ENCODE assay signal across 35 cellular contexts in genomic region chr2:235983016-235983415, GRCh38.
"Had no signal": no experiment of that assay in that cellular context is flagged by ENCODE, and none has a peak within 500 bp of the region (broad histone marks: within the 10 kb centered on the region; RNA-seq: fewer than 3 reads in every experiment).

No MANE protein-coding gene starts in this region.

- H3K27ac Mint-ChIP-seq: activated B cell treated with CpG ODN at 0.5 μM for 24 hours; activated CD4-positive, alpha-beta memory T cell treated with anti-CD3 and anti-CD28 coated beads for 36 hours; activated CD4-positive, alpha-beta T cell treated with anti-CD3 and anti-CD28 coated beads, Interleukin-2, amount 10 ng/mL, durations not matched to agents 24 days and 14 days; activated CD8-positive, alpha-beta T cell treated with anti-CD3 and anti-CD28 coated beads for 36 hours; activated naive CD4-positive, alpha-beta T cell treated with anti-CD3 and anti-CD28 coated beads for 36 hours; activated naive CD4-positive, alpha-beta T cell treated with anti-CD3 and anti-CD28 coated beads, Interleukin-2, amount 50 U/mL, for 72 hours; activated naive CD8-positive, alpha-beta T cell treated with anti-CD3 and anti-CD28 coated beads for 36 hours; activated T-cell treated with anti-CD3 and anti-CD28 coated beads, Interleukin-2, amount 50 U/mL, for 72 hours; activated T-helper 1 cell treated with anti-CD3 and anti-CD28 coated beads, Interleukin-12 subunit alpha, Interleukin-12 subunit beta, Interleukin-2, Interleukin-4 antibody, amounts not matched to agents 30 ng/mL and 10 ng/mL and 1 ng/mL, durations not matched to agents 14 hours and 24 hours and 36 hours; activated T-helper 17 cell treated with anti-CD3 and anti-CD28 coated beads, Interleukin-2, amount 50 U/mL, for 72 hours; T-helper 1 cell treated with Interleukin-12 subunit alpha and Interleukin-12 subunit beta and Interleukin-4 antibody, amounts not matched to agents 30 μg/mL and 1 μg/mL, for 36 hours; T-helper 2 cell treated with Interferon-gamma antibody and Interleukin-4, amounts not matched to agents 5 μg/mL and 100 μg/mL, for 36 hours had no signal

- H3K27ac ChIP-seq: adrenal gland, body of pancreas, brain microvascular endothelial cell, breast epithelium, VCaP had no signal

- H3K9me3 Mint-ChIP-seq: activated CD4-positive, alpha-beta T cell treated with anti-CD3 and anti-CD28 coated beads, Interleukin-2, amount 10 ng/mL, durations not matched to agents 24 days and 14 days; activated CD8-positive, alpha-beta T cell treated with anti-CD3 and anti-CD28 coated beads for 36 hours; activated naive CD4-positive, alpha-beta T cell treated with anti-CD3 and anti-CD28 coated beads, Interleukin-2, amount 50 U/mL, for 72 hours; activated T-cell treated with anti-CD3 and anti-CD28 coated beads, Interleukin-2, amount 50 U/mL, for 4 hours; activated T-helper 1 cell treated with anti-CD3 and anti-CD28 coated beads, Interleukin-12 subunit alpha, Interleukin-12 subunit beta, Interleukin-2, Interleukin-4 antibody, amounts not matched to agents 30 ng/mL and 10 ng/mL and 1 ng/mL, durations not matched to agents 14 hours and 24 hours and 36 hours; T-helper 1 cell treated with Interleukin-12 subunit alpha and Interleukin-12 subunit beta and Interleukin-4 antibody, amounts not matched to agents 30 μg/mL and 1 μg/mL, for 36 hours; T-helper 2 cell treated with Interferon-gamma antibody and Interleukin-4, amounts not matched to agents 5 μg/mL and 100 μg/mL, for 36 hours had no signal

- H3K9me3 ChIP-seq: adrenal gland, body of pancreas, breast epithelium had no signal

- H3K27me3 ChIP-seq: adrenal gland, body of pancreas, brain microvascular endothelial cell, breast epithelium had no signal

- H3K4me3 Mint-ChIP-seq: activated B cell treated with CpG ODN at 0.5 μM for 24 hours; activated CD4-positive, alpha-beta memory T cell treated with anti-CD3 and anti-CD28 coated beads for 36 hours; activated CD4-positive, alpha-beta T cell treated with anti-CD3 and anti-CD28 coated beads, Interleukin-2, amount 10 ng/mL, durations not matched to agents 24 days and 14 days; activated CD8-positive, alpha-beta T cell treated with anti-CD3 and anti-CD28 coated beads for 36 hours; activated naive CD4-positive, alpha-beta T cell treated with anti-CD3 and anti-CD28 coated beads for 36 hours; activated naive CD8-positive, alpha-beta T cell treated with anti-CD3 and anti-CD28 coated beads for 36 hours; activated T-cell treated with anti-CD3 and anti-CD28 coated beads, Interleukin-2, amount 50 U/mL, for 4 hours; activated T-cell treated with anti-CD3 and anti-CD28 coated beads, Interleukin-2, amount 50 U/mL, for 72 hours; activated T-helper 1 cell treated with anti-CD3 and anti-CD28 coated beads, Interleukin-12 subunit alpha, Interleukin-12 subunit beta, Interleukin-2, Interleukin-4 antibody, amounts not matched to agents 30 ng/mL and 10 ng/mL and 1 ng/mL, durations not matched to agents 14 hours and 24 hours and 36 hours; activated T-helper 17 cell treated with anti-CD3 and anti-CD28 coated beads, Interleukin-2, amount 50 U/mL, for 72 hours; T-helper 1 cell treated with Interleukin-12 subunit alpha and Interleukin-12 subunit beta and Interleukin-4 antibody, amounts not matched to agents 30 μg/mL and 1 μg/mL, for 36 hours; T-helper 2 cell treated with Interferon-gamma antibody and Interleukin-4, amounts not matched to agents 5 μg/mL and 100 μg/mL, for 36 hours had no signal

- H3K4me3 ChIP-seq: adrenal gland, body of pancreas, breast epithelium had no signal

- DNase-seq: activated B cell treated with CpG ODN at 0.5 μM for 24 hours; activated CD4-positive, alpha-beta memory T cell treated with anti-CD3 and anti-CD28 coated beads for 36 hours; activated CD4-positive, alpha-beta T cell treated with anti-CD3 and anti-CD28 coated beads for 4 hours; activated CD4-positive, alpha-beta T cell treated with anti-CD3 and anti-CD28 coated beads, Interleukin-2, amount 10 ng/mL, durations not matched to agents 24 days and 14 days; activated CD4-positive, alpha-beta T cell treated with anti-CD3 and anti-CD28 coated beads, Interleukin-2, amount 50 U/mL, for 1 hour; activated CD4-positive, alpha-beta T cell treated with anti-CD3 and anti-CD28 coated beads, Interleukin-2, amount 50 U/mL, for 4 hours; activated CD4-positive, CD25-positive, alpha-beta regulatory T cell treated with anti-CD3 and anti-CD28 coated beads, Interleukin-2, amount 50 U/mL, for 72 hours; activated CD8-positive, alpha-beta memory T cell treated with anti-CD3 and anti-CD28 coated beads, Interleukin-2, amount 50 U/mL, for 4 hours; activated CD8-positive, alpha-beta T cell treated with anti-CD3 and anti-CD28 coated beads for 36 hours; activated effector memory CD4-positive, alpha-beta T cell treated with anti-CD3 and anti-CD28 coated beads, Interleukin-2, amount 50 U/mL, for 16 hours; activated gamma-delta T cell treated with Interleukin-2 at 50 U/mL for 16 hours; activated naive CD4-positive, alpha-beta T cell; activated naive CD4-positive, alpha-beta T cell treated with anti-CD3 and anti-CD28 coated beads for 36 hours; activated naive CD4-positive, alpha-beta T cell treated with anti-CD3 and anti-CD28 coated beads, Interleukin-2, amount 50 U/mL, for 16 hours; activated naive CD8-positive, alpha-beta T cell treated with anti-CD3 and anti-CD28 coated beads for 36 hours; activated T-cell treated with anti-CD3 and anti-CD28 coated beads for 4 hours; activated T-cell treated with anti-CD3 and anti-CD28 coated beads, Interleukin-2, amount 50 U/mL, for 1 hour; activated T-cell treated with anti-CD3 and anti-CD28 coated beads, Interleukin-2, amount 50 U/mL, for 4 hours; activated T-cell treated with anti-CD3 and anti-CD28 coated beads, Interleukin-2, amount 50 U/mL, for 72 hours; adrenal gland; amniotic stem cell; aorta; body of pancreas; brain microvascular endothelial cell; central memory CD4-positive, alpha-beta T cell; T-helper 1 cell; T-helper 2 cell; T-helper 9 cell had no signal

- H3K4me1 ChIP-seq: adrenal gland, body of pancreas, breast epithelium had no signal

- H3K27me3 Mint-ChIP-seq: activated B cell treated with CpG ODN at 0.5 μM for 24 hours; activated T-helper 17 cell treated with anti-CD3 and anti-CD28 coated beads, Interleukin-2, amount 50 U/mL, for 72 hours had no signal

- H3K4me1 Mint-ChIP-seq: activated B cell treated with CpG ODN at 0.5 μM for 24 hours; activated CD4-positive, alpha-beta T cell treated with anti-CD3 and anti-CD28 coated beads, Interleukin-2, amount 10 ng/mL, durations not matched to agents 24 days and 14 days; activated naive CD8-positive, alpha-beta T cell treated with anti-CD3 and anti-CD28 coated beads for 36 hours; activated T-helper 17 cell treated with anti-CD3 and anti-CD28 coated beads, Interleukin-2, amount 50 U/mL, for 72 hours had no signal

- H3K36me3 ChIP-seq: adrenal gland, brain microvascular endothelial cell, breast epithelium had no signal

- H3K36me3 Mint-ChIP-seq: activated CD4-positive, alpha-beta memory T cell treated with anti-CD3 and anti-CD28 coated beads for 36 hours; activated naive CD8-positive, alpha-beta T cell treated with anti-CD3 and anti-CD28 coated beads for 36 hours had no signal

- ATAC-seq: activated CD8-positive, alpha-beta T cell treated with anti-CD3 and anti-CD28 coated beads for 36 hours; activated naive CD4-positive, alpha-beta T cell treated with anti-CD3 and anti-CD28 coated beads, Interleukin-2, amount 50 U/mL, for 72 hours; activated T-cell treated with anti-CD3 and anti-CD28 coated beads, Interleukin-2, amount 50 U/mL, for 4 hours; activated T-cell treated with anti-CD3 and anti-CD28 coated beads, Interleukin-2, amount 50 U/mL, for 72 hours; activated T-helper 17 cell treated with anti-CD3 and anti-CD28 coated beads, Interleukin-2, amount 50 U/mL, for 72 hours; body of pancreas had no signal
